Comparison of ENCODE assay signal across 2 cellular contexts in the genomic region with DNA sequence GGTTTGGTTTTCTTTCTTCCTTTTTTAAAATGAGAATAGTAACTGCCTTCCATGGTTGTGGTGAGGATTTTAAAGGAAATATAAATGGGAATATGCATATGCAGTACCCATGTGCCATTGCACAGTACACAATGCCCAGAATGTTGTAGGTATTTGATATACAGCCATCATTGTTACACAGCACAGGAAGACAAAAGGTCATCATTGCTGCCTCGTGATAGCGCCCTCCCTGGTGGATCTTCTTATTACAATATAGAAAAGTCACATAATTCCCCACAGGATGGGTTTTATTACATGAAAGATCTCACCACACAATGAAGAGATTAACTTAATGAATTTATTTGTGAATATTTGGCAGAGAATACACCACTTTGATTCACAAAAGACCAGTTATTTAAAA.
TF ChIP-seq lines count a peak whose summit lies in the region.

No MANE protein-coding gene starts in this region.

TF ChIP-seq in SK-N-SH, 30 proteins besides CTCF, POLR2A, EP300 and RAD21 (continued from another document):
- TF ChIP-seq, protein P1, sequence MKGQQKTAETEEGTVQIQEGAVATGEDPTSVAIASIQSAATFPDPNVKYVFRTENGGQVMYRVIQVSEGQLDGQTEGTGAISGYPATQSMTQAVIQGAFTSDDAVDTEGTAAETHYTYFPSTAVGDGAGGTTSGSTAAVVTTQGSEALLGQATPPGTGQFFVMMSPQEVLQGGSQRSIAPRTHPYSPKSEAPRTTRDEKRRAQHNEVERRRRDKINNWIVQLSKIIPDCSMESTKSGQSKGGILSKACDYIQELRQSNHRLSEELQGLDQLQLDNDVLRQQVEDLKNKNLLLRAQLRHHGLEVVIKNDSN (IDR thresholded peaks at IDR 0.05; ENCODE audit: borderline replicate concordance, low read depth), result no peak
- TF ChIP-seq NRF1 (IDR thresholded peaks at IDR 0.05; ENCODE audit: low read depth, low read length), result no peak
- TF ChIP-seq POLR2AphosphoS5 (IDR thresholded peaks at IDR 0.05; ENCODE audit: low read depth, low read length), result no peak
- no peak for TF ChIP-seq RFX5 (IDR thresholded peaks at IDR 0.05; ENCODE audit: low read length)
- no peak for TF ChIP-seq TAF1 (IDR thresholded peaks at IDR 0.05; ENCODE audit: borderline replicate concordance, low read depth, low read length)
- TF ChIP-seq, protein P2, sequence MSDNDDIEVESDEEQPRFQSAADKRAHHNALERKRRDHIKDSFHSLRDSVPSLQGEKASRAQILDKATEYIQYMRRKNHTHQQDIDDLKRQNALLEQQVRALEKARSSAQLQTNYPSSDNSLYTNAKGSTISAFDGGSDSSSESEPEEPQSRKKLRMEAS (IDR thresholded peaks at IDR 0.05; ENCODE audit: low read depth), result no peak

TF ChIP-seq in SK-N-SH treated with all-trans-retinoic acid at 6 μM for 48 hours, 23 proteins besides CTCF, POLR2A, EP300 and RAD21 (continued from another document):
- TF ChIP-seq, protein P3, sequence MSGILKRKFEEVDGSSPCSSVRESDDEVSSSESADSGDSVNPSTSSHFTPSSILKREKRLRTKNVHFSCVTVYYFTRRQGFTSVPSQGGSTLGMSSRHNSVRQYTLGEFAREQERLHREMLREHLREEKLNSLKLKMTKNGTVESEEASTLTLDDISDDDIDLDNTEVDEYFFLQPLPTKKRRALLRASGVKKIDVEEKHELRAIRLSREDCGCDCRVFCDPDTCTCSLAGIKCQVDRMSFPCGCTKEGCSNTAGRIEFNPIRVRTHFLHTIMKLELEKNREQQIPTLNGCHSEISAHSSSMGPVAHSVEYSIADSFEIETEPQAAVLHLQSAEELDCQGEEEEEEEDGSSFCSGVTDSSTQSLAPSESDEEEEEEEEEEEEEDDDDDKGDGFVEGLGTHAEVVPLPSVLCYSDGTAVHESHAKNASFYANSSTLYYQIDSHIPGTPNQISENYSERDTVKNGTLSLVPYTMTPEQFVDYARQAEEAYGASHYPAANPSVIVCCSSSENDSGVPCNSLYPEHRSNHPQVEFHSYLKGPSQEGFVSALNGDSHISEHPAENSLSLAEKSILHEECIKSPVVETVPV (CRISPR knock-in tag; IDR thresholded peaks at IDR 0.05), result no peak
